In genomic region chr11:119726150-119726553, GRCh38 we compare ENCODE assay signal across 13 cellular contexts. TPM values are rescaled to one million over a fixed set of nuclear protein-coding genes. Genes with fewer than 3 reads are reported as not detected.
DNase-seq lines count a peak whose midpoint lies in the region; ATAC-seq and TF ChIP-seq lines count a peak whose summit lies in the region.
"Had no signal": no experiment of that assay in that cellular context is flagged by ENCODE, and none has a peak within 500 bp of the region (broad histone marks: within the 10 kb centered on the region; RNA-seq: fewer than 3 reads in every experiment).

No MANE protein-coding gene starts in this region.

- H3K36me3 Mint-ChIP-seq in Caco-2 (ENCODE audit: insufficient read depth, unreplicated experiment) = peaks cover 6% of the 10 kb centered on the region
- no peaks in the 10 kb centered on the region for H3K36me3 Mint-ChIP-seq in naive B cell

- H3K27ac ChIP-seq in ectodermal cell (ENCODE audit: insufficient read depth, low read depth, low read length, poor library complexity, severe bottlenecking) (no peak overlapping the region), tibial artery (no peak overlapping the region)

- POLR2A ChIA-PET in Caco-2 (lab: Charles Lee) = interaction anchor here (0.9 kb wide), 1 partner anchor 13 kb away, joined by 3 read pairs; no protein-coding TSS in a partner anchor

- DNase-seq in Caco-2 (no peak), NCI-H69 (lab: John Stamatoyannopoulos, UW) (peak; percentile 48), naive B cell (peak; percentile 21), tibial artery (no peak), NCI-H510A treated with DMSO at 0.1 percent for 48 hours (lab: John Stamatoyannopoulos, UW) (no peak)
- no peak for DNase-seq in stimulated activated CD8-positive, alpha-beta memory T cell treated with anti-CD3 and anti-CD28 coated beads, Interleukin-4, amount 100 ng/mL, for 48 hours
- DNase-seq: activated CD4-positive, CD25-positive, alpha-beta regulatory T cell; C1 segment of cervical spinal cord; HFFc6; kidney glomerular epithelial cell; NCI-H2081 treated with DMSO at 0.1 percent for 48 hours had no signal

- no peaks in the 10 kb centered on the region for H3K9me3 ChIP-seq in Caco-2
- H3K9me3 ChIP-seq in ectodermal cell (ENCODE audit: control insufficient read depth, low read length) = no peaks in the 10 kb centered on the region
- no peaks in the 10 kb centered on the region for H3K9me3 ChIP-seq in tibial artery

- intact Hi-C loops in Caco-2 (cut with micrococcal nuclease; ENCODE audit: unreplicated experiment) (loop anchor here (5.0 kb wide), 1 partner anchor 44 kb away; no protein-coding TSS in a partner anchor), tibial artery (cut with DNase I; ENCODE audit: low total_unique reads) (loop anchor here (5.0 to 10.0 kb wide), 2 partner anchors 59 to 241 kb away; no protein-coding TSS in a partner anchor)

- H3K27ac Mint-ChIP-seq in Caco-2 (ENCODE audit: unreplicated experiment) (no peak overlapping the region), naive B cell (peak overlapping the region in 1 of 6 donors; percentile 78)
- H3K27ac Mint-ChIP-seq: HFFc6 had no signal

- no TSS peak for BruUV-seq in Caco-2 (replicated peaks; lab: Mats Ljungman, UMichigan)

- CTCF ChIA-PET in Caco-2 (lab: Charles Lee) = interaction anchor here (1.2 to 1.8 kb wide), 2 partner anchors 10 to 268 kb away, joined by 3 to 5 read pairs; no protein-coding TSS in a partner anchor

- H3K4me1 ChIP-seq in Caco-2 (peaks cover 39% of the 10 kb centered on the region), ectodermal cell (ENCODE audit: control insufficient read depth, insufficient read depth, low read length) (peaks cover 47% of the 10 kb centered on the region), tibial artery (peaks cover 0 to 39% (median 22%) of the 10 kb centered on the region in 4 donors)

- H3K4me3 ChIP-seq in Caco-2 (ENCODE audit: low read depth, low read length) = no peak overlapping the region
- peak overlapping the region; percentile 96 for H3K4me3 ChIP-seq in ectodermal cell (ENCODE audit: insufficient read depth, low read depth, low read length)
- no peak overlapping the region for H3K4me3 ChIP-seq in tibial artery

- no peak for TF ChIP-seq CTCF in Caco-2 (IDR thresholded peaks at IDR 0.05; ENCODE audit: insufficient read depth in 1 of 2, low read depth in 1 of 2, low read length in 1 of 2, severe bottlenecking in 1 of 2, unreplicated experiment in 1 of 2)
- TF ChIP-seq CTCF in tibial artery (IDR thresholded peaks at IDR 0.05) = no peak

- peak overlapping the region; percentile 89 for H3K4me3 Mint-ChIP-seq in Caco-2 (ENCODE audit: unreplicated experiment)
- H3K4me3 Mint-ChIP-seq in naive B cell = peak overlapping the region in 7 of 8 donors; percentile 42 to 93 (median 74)
- H3K4me3 Mint-ChIP-seq: HFFc6 had no signal

- H3K4me1 Mint-ChIP-seq in Caco-2 (ENCODE audit: low read depth, unreplicated experiment) = peaks cover 40% of the 10 kb centered on the region
- H3K4me1 Mint-ChIP-seq in naive B cell = peaks cover 31 to 37% (median 34%) of the 10 kb centered on the region in 3 donors

- ATAC-seq in naive B cell (ENCODE audit: low read depth in 2 of 2) (no peak), HG03196 (IDR thresholded peaks at IDR 0.05; ENCODE audit: unreplicated experiment) (no peak)

- WGBS in ectodermal cell, 2 experiments = 6 to 10% methylated on average over 6 of the region's 6 CpGs

- H3K9me3 Mint-ChIP-seq in Caco-2 (ENCODE audit: unreplicated experiment) = no peaks in the 10 kb centered on the region
- H3K9me3 Mint-ChIP-seq in naive B cell = no peaks in the 10 kb centered on the region
- H3K9me3 Mint-ChIP-seq: HFFc6 had no signal

- H3K27me3 ChIP-seq in Caco-2 (replicated peaks; ENCODE audit: control insufficient read depth, insufficient read depth, low read length) (no peaks in the 10 kb centered on the region), ectodermal cell (ENCODE audit: control insufficient read depth, insufficient read depth, low read length, poor library complexity, severe bottlenecking) (no peaks in the 10 kb centered on the region), tibial artery (no peaks in the 10 kb centered on the region)

- 0 out of 2 replicates have a peak, but pooled peaks cover 1% of the 10 kb centered on the region for H3K36me3 ChIP-seq in Caco-2 (ENCODE audit: control insufficient read depth, insufficient read depth, low read length)
- H3K36me3 ChIP-seq in ectodermal cell (ENCODE audit: control insufficient read depth, insufficient read depth, low read length) = no peaks in the 10 kb centered on the region
- H3K36me3 ChIP-seq in tibial artery = no peaks in the 10 kb centered on the region

- no peaks in the 10 kb centered on the region for H3K27me3 Mint-ChIP-seq in Caco-2 (ENCODE audit: insufficient read depth, unreplicated experiment)
- peaks cover 17 to 31% (median 23%) of the 10 kb centered on the region in 3 donors for H3K27me3 Mint-ChIP-seq in naive B cell

RNA-seq across cellular contexts. Expression of gene NECTIN1, which starts 2.8 kb away (rescaled TPM):
- total RNA-seq in Caco-2 (2022) = 60.1 and 63.6 TPM in 2 replicates
- 89.1 TPM for polyA plus RNA-seq in ectodermal cell (2013, experiment 1 of 4)
- 98.6 TPM for polyA plus RNA-seq in ectodermal cell (2013, experiment 2 of 4)
- polyA plus RNA-seq in ectodermal cell (2013, experiment 3 of 4) = 60.9 TPM
- polyA plus RNA-seq in ectodermal cell (2013, experiment 4 of 4) = 68.4 TPM
- polyA plus RNA-seq in naive B cell (ENCODE audit: low read depth in 6 of 6) = under 1 TPM in 5 of 6 donors, not detected in 1; 0.24 to 0.74 (median 0.38) TPM

Comparison
In these comparisons a context has a peak if more than half of its experiments do, and no peak if none do; other contexts are left out.
1. DNase-seq: peak in NCI-H69 (single experiment) and naive B cell (single experiment); none in Caco-2 (0 of 2), tibial artery (0 of 2), NCI-H510A treated with DMSO at 0.1 percent for 48 hours (single experiment) and stimulated activated CD8-positive, alpha-beta memory T cell treated with anti-CD3 and anti-CD28 coated beads, Interleukin-4, amount 100 ng/mL, for 48 hours (single experiment).